1 cellular context compared by ENCODE assay signal in the genomic region with DNA sequence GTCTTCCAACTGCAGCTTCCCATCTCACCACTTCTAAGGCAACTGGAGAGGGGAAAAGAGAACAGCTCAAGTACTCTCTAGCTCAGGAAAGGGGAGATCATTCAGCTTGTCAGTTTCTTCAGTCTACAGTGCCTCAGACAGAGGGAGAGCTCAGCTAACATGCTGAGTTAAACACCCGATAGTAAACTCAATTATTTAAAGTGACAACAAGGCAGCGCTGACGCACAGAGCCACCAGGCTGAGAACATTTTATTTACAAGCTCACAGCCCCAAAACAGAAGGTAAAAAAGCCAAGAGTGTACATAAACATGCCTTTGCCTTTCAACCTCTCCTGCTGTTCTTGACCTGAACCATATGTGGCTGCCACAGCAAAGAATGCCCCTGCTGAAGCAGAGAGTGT.
TF ChIP-seq lines count a peak whose summit lies in the region.

No MANE protein-coding gene starts in this region.

TF ChIP-seq in SK-N-SH, 30 proteins besides CTCF, POLR2A, EP300 and RAD21 (continued from another document):
- TF ChIP-seq REST (IDR thresholded peaks at IDR 0.05; ENCODE audit: low read depth, low read length) (no peak), GATA2 (CRISPR knock-in tag; IDR thresholded peaks at IDR 0.05) (no peak), RCOR1 (IDR thresholded peaks at IDR 0.05; ENCODE audit: low read length) (no peak)
